1 cellular context compared by ENCODE assay signal in genomic region chr3:98367464-98368246, GRCh38.
TF ChIP-seq lines count a peak whose summit lies in the region.

No MANE protein-coding gene starts in this region.

TF ChIP-seq in HepG2, 621 proteins besides CTCF, POLR2A, EP300 and RAD21:
- TF ChIP-seq PLSCR1 (CRISPR knock-in tag; IDR thresholded peaks at IDR 0.05; ENCODE audit: borderline replicate concordance) (no peak), HOXA9 (CRISPR knock-in tag; IDR thresholded peaks at IDR 0.05; ENCODE audit: borderline replicate concordance) (no peak), ZFAT (CRISPR knock-in tag; conservative IDR thresholded peaks at IDR 0.05) (no peak), ZBTB42 (CRISPR knock-in tag; IDR thresholded peaks at IDR 0.05) (no peak), RFXANK (CRISPR knock-in tag; IDR thresholded peaks at IDR 0.05) (no peak), REL (CRISPR knock-in tag; conservative IDR thresholded peaks at IDR 0.05) (no peak)
TF ChIP-seq in HepG2: peak in this region for 0.
